8 cellular contexts compared by ENCODE assay signal in the genomic region with DNA sequence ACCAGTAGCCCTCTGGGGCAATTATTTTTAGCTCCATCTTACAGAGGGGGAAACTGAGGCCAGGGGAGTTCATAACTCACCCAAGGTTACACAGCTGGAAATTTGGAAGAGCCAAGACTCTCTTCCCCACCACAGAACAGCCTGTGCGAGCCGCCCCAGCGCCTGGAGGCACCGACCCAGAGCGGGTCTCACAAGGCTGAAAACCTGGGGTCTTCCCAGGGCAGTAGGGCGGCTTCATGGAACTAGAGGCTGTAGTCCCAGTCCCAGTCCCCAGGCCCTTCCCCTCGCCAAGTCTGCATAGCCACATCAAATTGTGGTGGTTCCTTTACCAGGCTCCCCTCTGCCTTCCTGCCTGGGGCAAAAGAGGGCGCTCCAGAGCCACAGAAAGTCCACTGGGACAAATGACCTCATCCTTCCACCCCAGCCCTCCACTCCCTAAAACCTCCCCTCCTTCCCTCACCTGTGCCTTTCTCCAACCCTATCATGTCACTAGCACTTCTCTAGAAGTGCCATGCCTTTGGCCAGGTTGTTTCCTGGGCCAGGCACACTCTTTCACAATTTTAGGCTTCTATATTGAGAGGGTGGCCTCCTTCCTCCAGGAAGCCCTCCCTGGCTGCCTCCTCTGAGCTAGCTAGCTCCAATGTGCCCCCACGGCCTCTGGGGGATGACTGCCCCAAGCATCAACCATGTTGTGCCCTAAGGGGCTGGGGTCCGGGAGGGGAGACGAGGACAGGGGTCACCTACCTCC. TPM values are rescaled to one million over a fixed set of nuclear protein-coding genes. Genes with fewer than 3 reads are reported as not detected.
DNase-seq lines count a peak whose midpoint lies in the region; ATAC-seq, FAIRE-seq and TF ChIP-seq lines count a peak whose summit lies in the region.

No MANE protein-coding gene starts in this region.

- H4K20me1 ChIP-seq in GM12878 (ENCODE audit: control insufficient read depth, insufficient read depth), result no peaks in the 10 kb centered on the region

- TF ChIP-seq CTCF in A673 (conservative IDR thresholded peaks at IDR 0.05; ENCODE audit: low read depth, low read length), result peak; percentile 64
- TF ChIP-seq CTCF in GM20000 (IDR thresholded peaks at IDR 0.05; ENCODE audit: extremely low read depth, missing control alignments), result peak; percentile 70
- peak; percentile 70 to 79 (median 75) for TF ChIP-seq CTCF in GM12878 (IDR thresholded peaks at IDR 0.05 in 2 of 3, conservative IDR thresholded peaks at IDR 0.05 in 1 of 3; ENCODE audit: control insufficient read depth in 2 of 3, extremely low read depth in 1 of 3, insufficient read depth in 1 of 3, low read depth in 3 of 3, low read length in 3 of 3)

- H3K4me3 ChIP-seq in A673 (ENCODE audit: low read depth, low read length, poor library complexity, severe bottlenecking), result no peak overlapping the region
- H3K4me3 ChIP-seq in GM12878, result no peak overlapping the region
- peak overlapping the region; percentile 34 for H3K4me3 ChIP-seq in iPS-18a (ENCODE audit: low read length)
- peak overlapping the region in 1 of 3 donors; percentile 54 for H3K4me3 ChIP-seq in skeletal muscle tissue (ENCODE audit: low read length in 3 of 3)

- H3K9ac ChIP-seq in GM12878 (ENCODE audit: control insufficient read depth, insufficient read depth, low read length) (no peak overlapping the region), iPS-18a (ENCODE audit: low read length) (peak overlapping the region; percentile 55), skeletal muscle tissue (ENCODE audit: low read depth in 1 of 3, low read length in 3 of 3) (peak overlapping the region in 2 of 3 donors; percentile 38 to 64)

- SMC1A ChIA-PET in GM12878 (lab: Charles Lee; ENCODE audit: uncharacterized antibody, unreplicated experiment), result interaction anchor here (1.0 to 14.3 kb wide), 4 partner anchors 12 to 45 kb away, joined by 4 to 216 read pairs (median 92); no protein-coding TSS in a partner anchor

- no peak overlapping the region for H3K27ac ChIP-seq in A673 (ENCODE audit: low read depth, low read length, poor library complexity, severe bottlenecking)
- no peak overlapping the region for H3K27ac ChIP-seq in GM12878 (ENCODE audit: control insufficient read depth, insufficient read depth)
- H3K27ac ChIP-seq in iPS-18a (ENCODE audit: low read length), result no peak overlapping the region
- H3K27ac ChIP-seq in skeletal muscle tissue (ENCODE audit: low read depth, low read length), result peak overlapping the region; percentile 85

- peak overlapping the region; percentile 53; the same call in 1 of the 2 replicates for H2AFZ ChIP-seq in GM12878 (ENCODE audit: control insufficient read depth, low read depth, low read length)

- peak; percentile 68 for ATAC-seq in GM12878
- ATAC-seq in HG03521 (IDR thresholded peaks at IDR 0.05; ENCODE audit: unreplicated experiment), result no peak
- no peak for ATAC-seq in HG02973 (IDR thresholded peaks at IDR 0.05; ENCODE audit: unreplicated experiment)

- TF ChIP-seq RAD21 in GM12878 (IDR thresholded peaks at IDR 0.05; ENCODE audit: insufficient read depth, low read depth, low read length), result peak; percentile 67

- no peak for TF ChIP-seq EP300 in GM12878 (IDR thresholded peaks at IDR 0.05; ENCODE audit: borderline replicate concordance in 1 of 2, control insufficient read depth in 1 of 2, low read depth in 2 of 2, low read length in 2 of 2)

- no TSS peak for BruUV-seq in A673 (replicated peaks; lab: Mats Ljungman, UMichigan)
- no TSS peak for BruUV-seq in GM12878 (replicated peaks; lab: Mats Ljungman, UMichigan)

- RAD21 ChIA-PET in GM12878 (lab: Charles Lee; ENCODE audit: unreplicated experiment), result interaction anchor here (0.6 to 12.8 kb wide), 6 partner anchors 20 to 46 kb away, joined by 4 to 237 read pairs (median 6); partner anchors contain the start of gene LGALS2

- in situ Hi-C loops in SK-MEL-5 (cut with HindIII; ENCODE audit: low pct_unique_long_range_greater_than_20kb, low sequenced_read_pairs), result no loop called here
- in situ Hi-C loops in GM12878 (cut with MboI), result no loop called here

- DNase-seq in A673 (ENCODE audit: low spot score) (peak; percentile 51), GM20000 (ENCODE audit: low spot score) (peak; percentile 77), SK-MEL-5 (ENCODE audit: low read depth, low spot score) (peak; percentile 86), GM12878 (ENCODE audit: low read depth, low spot score) (no peak)

- H3K9me3 ChIP-seq in A673 (ENCODE audit: low read depth, low read length, poor library complexity, severe bottlenecking) (no peaks in the 10 kb centered on the region), GM12878 (replicated peaks; ENCODE audit: control insufficient read depth, insufficient read depth, low read length) (no peaks in the 10 kb centered on the region), iPS-18a (ENCODE audit: control insufficient read depth, low read depth, low read length) (no peaks in the 10 kb centered on the region), skeletal muscle tissue (ENCODE audit: control insufficient read depth in 3 of 3, low read length in 3 of 3) (no peaks in the 10 kb centered on the region)

- CTCF ChIA-PET in A673 (lab: Charles Lee), result no interaction called here
- CTCF ChIA-PET in GM12878 (lab: Yijun Ruan, JAX), result interaction anchor here (0.8 to 16.8 kb wide), 7 partner anchors 10 to 72 kb away, joined by 3 to 541 read pairs (median 3); partner anchors contain the start of gene CDC42EP1

- H3K4me1 ChIP-seq in A673 (ENCODE audit: insufficient read depth, low read length, poor library complexity, severe bottlenecking) (peaks cover 18% of the 10 kb centered on the region), GM12878 (ENCODE audit: control insufficient read depth, insufficient read depth, low read length) (peaks cover 11% of the 10 kb centered on the region), iPS-18a (ENCODE audit: control insufficient read depth, low read depth, low read length) (peaks cover 26% of the 10 kb centered on the region), skeletal muscle tissue (ENCODE audit: control insufficient read depth in 3 of 3, insufficient read depth in 3 of 3, low read length in 3 of 3) (peaks cover 31 to 40% (median 32%) of the 10 kb centered on the region in 3 donors)

- H3K79me2 ChIP-seq in GM12878 (ENCODE audit: control insufficient read depth, insufficient read depth, low read length), result no peaks in the 10 kb centered on the region

- no peak overlapping the region for H3K4me2 ChIP-seq in GM12878 (ENCODE audit: control insufficient read depth, insufficient read depth)

- no peak for TF ChIP-seq POLR2A in GM12878 (IDR thresholded peaks at IDR 0.05; ENCODE audit: low read depth, low read length)

- POLR2A ChIA-PET in A673 (lab: Charles Lee; ENCODE audit: low non-redundant PET), result no interaction called here
- POLR2A ChIA-PET in GM12878 (lab: Charles Lee), result interaction anchor here (1.0 to 1.5 kb wide), 2 partner anchors 22 to 47 kb away, joined by 4 to 9 read pairs; no protein-coding TSS in a partner anchor

- FAIRE-seq in GM12878 (lab: Jason Lieb, UNC), result no peak

- H3K27me3 ChIP-seq in A673 (replicated peaks; ENCODE audit: insufficient read depth, low read depth, low read length, poor library complexity), result no peaks in the 10 kb centered on the region
- H3K27me3 ChIP-seq in GM12878 (replicated peaks in 1 of 2; ENCODE audit: control insufficient read depth in 2 of 2, insufficient read depth in 2 of 2, low read length in 1 of 2), result no peaks in the 10 kb centered on the region
- H3K27me3 ChIP-seq in iPS-18a (ENCODE audit: control insufficient read depth, insufficient read depth, low read length), result no peaks in the 10 kb centered on the region
- H3K27me3 ChIP-seq in skeletal muscle tissue (ENCODE audit: control insufficient read depth in 3 of 3, insufficient read depth in 3 of 3, low read length in 3 of 3), result peaks cover 0 to 15% (median 3%) of the 10 kb centered on the region in 3 donors

- WGBS in GM12878 (ENCODE audit: insufficient coverage, insufficient replicate concordance, low lambda C conversion rate, missing lambda C conversion rate), result 43% methylated on average over 11 of the region's 11 CpGs

- intact Hi-C loops in A673 (cut with micrococcal nuclease; ENCODE audit: unreplicated experiment), result loop anchor here (5.0 kb wide), 1 partner anchor 62 kb away; the partner anchor contains the start of gene GGA1
- intact Hi-C loops in GM12878 (cut with micrococcal nuclease; ENCODE audit: unreplicated experiment), result no loop called here

- H3K36me3 ChIP-seq in A673 (ENCODE audit: insufficient read depth, low read length, poor library complexity, severe bottlenecking) (no peaks in the 10 kb centered on the region), GM12878 (ENCODE audit: control insufficient read depth in 2 of 2, insufficient read depth in 2 of 2, low read length in 1 of 2) (no peaks in the 10 kb centered on the region), iPS-18a (ENCODE audit: control insufficient read depth, low read depth, low read length) (no peaks in the 10 kb centered on the region), skeletal muscle tissue (ENCODE audit: control insufficient read depth in 3 of 3, insufficient read depth in 3 of 3, low read length in 3 of 3) (no peaks in the 10 kb centered on the region)

RNA-seq across cellular contexts. Expression of gene CDC42EP1, which starts 15.2 kb away (rescaled TPM):
- 1.1 and 1.6 TPM in 2 replicates for total RNA-seq in A673 (2021)
- 25.4 and 30.7 TPM in 2 replicates for total RNA-seq in SK-MEL-5 (2014; rRNA removed; shearing (Covaris generic))
- 141 and 156 TPM in 2 replicates for polyA plus RNA-seq in SK-MEL-5 (2015; cell fraction: cytosol; rRNA removed)
- polyA plus RNA-seq in SK-MEL-5 (2015; cell fraction: nucleus; rRNA removed), result 23.8 and 25.4 TPM in 2 replicates
- total RNA-seq in GM12878 (2013; cell fraction: nucleolus; rRNA removed), result not detected in 2 replicates
- not detected in 2 replicates for total RNA-seq in GM12878 (2014; rRNA removed)
- total RNA-seq in GM12878 (2014; rRNA removed; fragmentation: Illumina TruSeq; extraction: Trizol), result not detected in 2 replicates
- total RNA-seq in GM12878 (2021), result 0.19 and 0.33 TPM in 2 replicates
- not detected for polyA plus RNA-seq in GM12878 (2011; ENCODE audit: low read depth)
- not detected in 2 replicates for polyA plus RNA-seq in GM12878 (2011; rRNA removed)
- not detected in 2 replicates for polyA plus RNA-seq in GM12878 (2011; cell fraction: cytosol; rRNA removed)
- 0.04 and 0.06 TPM in 2 replicates for polyA plus RNA-seq in GM12878 (2011; cell fraction: nucleus; rRNA removed)
- not detected in 2 replicates for polyA plus RNA-seq in GM12878 (2012)
- not detected in 2 replicates for polyA plus RNA-seq in GM12878 (2014; fragmentation: Illumina TruSeq; extraction: Trizol)
- polyA plus RNA-seq in GM12878 (2014; fragmentation: Nextera tagmentation; extraction: Ambion mirVana), result not detected
- polyA plus RNA-seq in GM12878 (2014; rRNA removed), result 0.04 TPM in 1 of 2 replicates, not detected in the other
- under 1 TPM in 1 of 2 experiments, not detected in 1; 0.09 TPM for polyA plus RNA-seq in GM12878 (2016; fragmentation: Nextera tagmentation; extraction: Ambion mirVana)
- polyA minus RNA-seq in GM12878 (2011; rRNA and poly(A)+ RNA removed), result not detected in 2 replicates
- 0.42 and 0.67 TPM in 2 replicates for polyA minus RNA-seq in GM12878 (2011; cell fraction: cytosol; rRNA and poly(A)+ RNA removed)
- 0.19 TPM in 1 of 2 replicates, not detected in the other for polyA minus RNA-seq in GM12878 (2011; cell fraction: nucleus; rRNA and poly(A)+ RNA removed)
- 6.3 TPM for total RNA-seq in skeletal muscle tissue

RNA-seq across cellular contexts. Expression of gene CARD10, which starts 25.9 kb away (rescaled TPM):
- total RNA-seq in A673 (2021) (0.26 and 1.0 TPM in 2 replicates), GM12878 (2014; rRNA removed) (not detected in 2 replicates), GM12878 (2014; rRNA removed; fragmentation: Illumina TruSeq; extraction: Trizol) (not detected in 2 replicates), GM12878 (2021) (0.08 and 0.21 TPM in 2 replicates), skeletal muscle tissue (5.7 TPM)
- 2.0 and 3.1 TPM in 2 replicates for total RNA-seq in SK-MEL-5 (2014; rRNA removed; shearing (Covaris generic))
- polyA plus RNA-seq in SK-MEL-5 (2015; cell fraction: cytosol; rRNA removed), result 6.0 TPM in 2 replicates
- 9.2 and 10.3 TPM in 2 replicates for polyA plus RNA-seq in SK-MEL-5 (2015; cell fraction: nucleus; rRNA removed)
- total RNA-seq in GM12878 (2013; cell fraction: nucleolus; rRNA removed), result not detected in 2 replicates
- polyA plus RNA-seq in GM12878 (2011; ENCODE audit: low read depth), result not detected
- polyA plus RNA-seq in GM12878 (2011; rRNA removed) (0.04 and 0.10 TPM in 2 replicates), GM12878 (2014; fragmentation: Illumina TruSeq; extraction: Trizol) (not detected in 2 replicates), GM12878 (2014; fragmentation: Nextera tagmentation; extraction: Ambion mirVana) (not detected), GM12878 (2014; rRNA removed) (0.10 TPM in 1 of 2 replicates, not detected in the other), GM12878 (2016; fragmentation: Nextera tagmentation; extraction: Ambion mirVana) (not detected)
- polyA plus RNA-seq in GM12878 (2011; cell fraction: cytosol; rRNA removed), result 0.10 and 0.16 TPM in 2 replicates
- polyA plus RNA-seq in GM12878 (2011; cell fraction: nucleus; rRNA removed), result 0.48 and 0.61 TPM in 2 replicates
- polyA plus RNA-seq in GM12878 (2012), result not detected in 2 replicates
- 0.10 TPM in 1 of 2 replicates, not detected in the other for polyA minus RNA-seq in GM12878 (2011; rRNA and poly(A)+ RNA removed)
- not detected in 2 replicates for polyA minus RNA-seq in GM12878 (2011; cell fraction: cytosol; rRNA and poly(A)+ RNA removed)
- polyA minus RNA-seq in GM12878 (2011; cell fraction: nucleus; rRNA and poly(A)+ RNA removed), result 0.12 and 0.57 TPM in 2 replicates

RNA-seq across cellular contexts. Expression of gene LGALS2, which starts 34.8 kb away (rescaled TPM):
- total RNA-seq in A673 (2021) (not detected in 2 replicates), GM12878 (2014; rRNA removed) (0.56 and 0.60 TPM in 2 replicates), GM12878 (2014; rRNA removed; fragmentation: Illumina TruSeq; extraction: Trizol) (0.58 and 0.69 TPM in 2 replicates), GM12878 (2021) (0.67 and 0.85 TPM in 2 replicates), skeletal muscle tissue (not detected)
- not detected in 2 replicates for total RNA-seq in SK-MEL-5 (2014; rRNA removed; shearing (Covaris generic))
- polyA plus RNA-seq in SK-MEL-5 (2015; cell fraction: cytosol; rRNA removed), result not detected in 2 replicates
- polyA plus RNA-seq in SK-MEL-5 (2015; cell fraction: nucleus; rRNA removed), result not detected in 2 replicates
- total RNA-seq in GM12878 (2013; cell fraction: nucleolus; rRNA removed), result not detected in 2 replicates
- polyA plus RNA-seq in GM12878 (2011; ENCODE audit: low read depth), result not detected
- polyA plus RNA-seq in GM12878 (2011; rRNA removed) (1.2 and 2.7 TPM in 2 replicates), GM12878 (2014; fragmentation: Illumina TruSeq; extraction: Trizol) (0.56 TPM in 1 of 2 replicates, not detected in the other), GM12878 (2014; fragmentation: Nextera tagmentation; extraction: Ambion mirVana) (1 to 10 TPM; 1.8 to 2.9 TPM), GM12878 (2014; rRNA removed) (0.77 and 1.9 TPM in 2 replicates), GM12878 (2016; fragmentation: Nextera tagmentation; extraction: Ambion mirVana) (under 1 TPM in 1 of 2 experiments, not detected in 1; 0.38 TPM)
- 1.7 TPM in 2 replicates for polyA plus RNA-seq in GM12878 (2011; cell fraction: cytosol; rRNA removed)
- polyA plus RNA-seq in GM12878 (2011; cell fraction: nucleus; rRNA removed), result 0.41 and 0.51 TPM in 2 replicates
- polyA plus RNA-seq in GM12878 (2012), result 0.24 and 0.43 TPM in 2 replicates
- 0.46 and 0.95 TPM in 2 replicates for polyA minus RNA-seq in GM12878 (2011; rRNA and poly(A)+ RNA removed)
- polyA minus RNA-seq in GM12878 (2011; cell fraction: cytosol; rRNA and poly(A)+ RNA removed), result not detected in 2 replicates
- not detected in 2 replicates for polyA minus RNA-seq in GM12878 (2011; cell fraction: nucleus; rRNA and poly(A)+ RNA removed)

RNA-seq across cellular contexts. Expression of gene MFNG, which starts 58.9 kb away (rescaled TPM):
- total RNA-seq in A673 (2021) (not detected in 2 replicates), GM12878 (2014; rRNA removed) (66.5 and 80.0 TPM in 2 replicates), GM12878 (2014; rRNA removed; fragmentation: Illumina TruSeq; extraction: Trizol) (37.0 and 41.4 TPM in 2 replicates), GM12878 (2021) (95.5 and 99.1 TPM in 2 replicates), skeletal muscle tissue (3.7 TPM)
- 0.37 TPM in 1 of 2 replicates, not detected in the other for total RNA-seq in SK-MEL-5 (2014; rRNA removed; shearing (Covaris generic))
- polyA plus RNA-seq in SK-MEL-5 (2015; cell fraction: cytosol; rRNA removed), result not detected in 2 replicates
- polyA plus RNA-seq in SK-MEL-5 (2015; cell fraction: nucleus; rRNA removed), result 1.6 TPM in 1 of 2 replicates, not detected in the other
- 88.8 and 114 TPM in 2 replicates for total RNA-seq in GM12878 (2013; cell fraction: nucleolus; rRNA removed)
- 23.8 TPM for polyA plus RNA-seq in GM12878 (2011; ENCODE audit: low read depth)
- polyA plus RNA-seq in GM12878 (2011; rRNA removed) (28.6 and 57.0 TPM in 2 replicates), GM12878 (2014; fragmentation: Illumina TruSeq; extraction: Trizol) (14.1 and 36.9 TPM in 2 replicates), GM12878 (2014; fragmentation: Nextera tagmentation; extraction: Ambion mirVana) (10 to 100 TPM; 11.5 to 26.1 TPM), GM12878 (2014; rRNA removed) (88.5 and 91.4 TPM in 2 replicates), GM12878 (2016; fragmentation: Nextera tagmentation; extraction: Ambion mirVana) (100 to 1,000 TPM; 100 to 117 TPM)
- polyA plus RNA-seq in GM12878 (2011; cell fraction: cytosol; rRNA removed), result 81.4 and 141 TPM in 2 replicates
- 101 and 143 TPM in 2 replicates for polyA plus RNA-seq in GM12878 (2011; cell fraction: nucleus; rRNA removed)
- polyA plus RNA-seq in GM12878 (2012), result 50.7 and 51.5 TPM in 2 replicates
- polyA minus RNA-seq in GM12878 (2011; rRNA and poly(A)+ RNA removed), result 31.3 and 61.2 TPM in 2 replicates
- 22.2 and 24.5 TPM in 2 replicates for polyA minus RNA-seq in GM12878 (2011; cell fraction: cytosol; rRNA and poly(A)+ RNA removed)
- polyA minus RNA-seq in GM12878 (2011; cell fraction: nucleus; rRNA and poly(A)+ RNA removed), result 21.4 and 35.7 TPM in 2 replicates
